8 cellular contexts compared by ENCODE assay signal in genomic region chr20:8043687-8044278, GRCh38. TPM values are rescaled to one million over a fixed set of nuclear protein-coding genes. Genes with fewer than 3 reads are reported as not detected.
DNase-seq lines count a peak whose midpoint lies in the region; ATAC-seq and TF ChIP-seq lines count a peak whose summit lies in the region.

No MANE protein-coding gene starts in this region.

- H4K20me1 ChIP-seq in neural progenitor cell (ENCODE audit: low read depth): no peaks in the 10 kb centered on the region

- H3K27me3 Mint-ChIP-seq in neural progenitor cell (ENCODE audit: insufficient read depth, low read depth): no peaks in the 10 kb centered on the region

- H3K9me3 ChIP-seq in neural progenitor cell (ENCODE audit: low read depth): no peaks in the 10 kb centered on the region

- H3K9me3 Mint-ChIP-seq in neural progenitor cell: no peaks in the 10 kb centered on the region

- H3F3A ChIP-seq in neural progenitor cell (ENCODE audit: low read depth): no peaks in the 10 kb centered on the region

- no peaks in the 10 kb centered on the region for H3K36me3 Mint-ChIP-seq in neural progenitor cell

- peaks cover 3% of the 10 kb centered on the region for H3K27me3 ChIP-seq in neural progenitor cell

- DNase-seq in CD1c-positive myeloid dendritic cell (ENCODE audit: extremely low spot score) (peak; percentile 78), NCI-H146 treated with DMSO at 0.1 percent for 48 hours (lab: John Stamatoyannopoulos, UW; ENCODE audit: unreplicated experiment) (peak; percentile 91), T1000 (lab: John Stamatoyannopoulos, UW) (peak; percentile 15), fibroblast of peridontal ligament (ENCODE audit: extremely low read depth) (peak; percentile 76), neural progenitor cell (ENCODE audit: low spot score) (peak; percentile 71), omental fat pad (ENCODE audit: low spot score) (no peak)

- no peak overlapping the region for H3K27ac Mint-ChIP-seq in neural progenitor cell

- no peak overlapping the region for H3K4me2 ChIP-seq in neural progenitor cell

- no peak overlapping the region for H3K4me3 ChIP-seq in neural progenitor cell

- H2AFZ ChIP-seq in neural progenitor cell (replicated peaks): no peak overlapping the region

- ATAC-seq in GM18508 (IDR thresholded peaks at IDR 0.05; ENCODE audit: insufficient read depth, unreplicated experiment) (peak; percentile 88), HG02943 (IDR thresholded peaks at IDR 0.05; ENCODE audit: low read depth, unreplicated experiment) (peak; percentile 98), omental fat pad (ENCODE audit: low FRiP score) (no peak)

- no peaks in the 10 kb centered on the region for H3K36me3 ChIP-seq in neural progenitor cell

- TF ChIP-seq CTCF in neural progenitor cell (IDR thresholded peaks at IDR 0.05) (peak; percentile 77), omental fat pad (IDR thresholded peaks at IDR 0.05) (no peak)

- no peaks in the 10 kb centered on the region for H3K4me1 Mint-ChIP-seq in neural progenitor cell

- no peak overlapping the region for H3K27ac ChIP-seq in neural progenitor cell

- no peaks in the 10 kb centered on the region for H3K4me1 ChIP-seq in neural progenitor cell

- H3K4me3 Mint-ChIP-seq in neural progenitor cell: no peak overlapping the region

- H3K9ac ChIP-seq in neural progenitor cell: no peak overlapping the region

- H3K79me2 ChIP-seq in neural progenitor cell (ENCODE audit: low read depth): no peaks in the 10 kb centered on the region

RNA-seq across cellular contexts. Expression of gene TMX4, which starts 24.2 kb away (rescaled TPM):
- total RNA-seq in neural progenitor cell (ENCODE audit: low replicate concordance) (9.3 and 10.4 TPM in 2 replicates), omental fat pad (10 to 100 TPM; 30.8 to 48.8 (median 41.6) TPM)
